20 cellular contexts compared by ENCODE assay signal in genomic region chr2:8438996-8439395, GRCh38.
A peak's percentile ranks its signal among the peaks of the same experiment; 100 is the strongest.
DNase-seq lines count a peak whose midpoint lies in the region; ATAC-seq, FAIRE-seq and TF ChIP-seq lines count a peak whose summit lies in the region.
"Had no signal": no experiment of that assay in that cellular context is flagged by ENCODE, and none has a peak within 500 bp of the region (broad histone marks: within the 10 kb centered on the region; RNA-seq: fewer than 3 reads in every experiment).

No MANE protein-coding gene starts in this region.

- peak overlapping the region; percentile 75 for H3K27ac ChIP-seq in BLaER1
- H3K27ac ChIP-seq in HL-60 (replicated peaks) = peak overlapping the region; percentile 85
- H3K27ac ChIP-seq in colonic mucosa = no peak overlapping the region
- no peak overlapping the region for H3K27ac ChIP-seq in lower lobe of right lung
- H3K27ac ChIP-seq in mammary epithelial cell (ENCODE audit: insufficient read depth, low read depth, low read length) = no peak overlapping the region
- H3K27ac ChIP-seq in kidney (ENCODE audit: low read depth in 2 of 2, low read length in 2 of 2) = no peak overlapping the region
- H3K27ac ChIP-seq: brain microvascular endothelial cell, PC-9, SJSA1, tibial artery, VCaP had no signal

- H3K4me2 ChIP-seq in BLaER1 (peak overlapping the region; percentile 56), mammary epithelial cell (ENCODE audit: insufficient read depth, low read depth, low read length) (no peak overlapping the region)
- H3K4me2 ChIP-seq: PC-9 had no signal

- H3K36me3 ChIP-seq in BLaER1 = no peaks in the 10 kb centered on the region
- H3K36me3 ChIP-seq in colonic mucosa = no peaks in the 10 kb centered on the region
- H3K36me3 ChIP-seq in lower lobe of right lung = no peaks in the 10 kb centered on the region
- H3K36me3 ChIP-seq in mammary epithelial cell (ENCODE audit: insufficient read depth, low read length) = no peaks in the 10 kb centered on the region
- H3K36me3 ChIP-seq in kidney (ENCODE audit: control insufficient read depth in 1 of 2, insufficient read depth in 2 of 2, low read length in 2 of 2) = no peaks in the 10 kb centered on the region
- H3K36me3 ChIP-seq: brain microvascular endothelial cell, left lung, SJSA1, tibial artery had no signal

- intact Hi-C loops in colonic mucosa (cut with DNase I) (no loop called here), lower lobe of right lung (cut with DNase I) (no loop called here), mammary epithelial cell (cut with micrococcal nuclease) (no loop called here), kidney (cut with DNase I) (no loop called here)

- BruUV-seq in mammary epithelial cell (replicated peaks; lab: Mats Ljungman, UMichigan) = no TSS peak

- no peak overlapping the region for H2AFZ ChIP-seq in mammary epithelial cell (ENCODE audit: low read depth, low read length)
- H2AFZ ChIP-seq: PC-9 had no signal

- no peak for TF ChIP-seq CTCF in HL-60 (IDR thresholded peaks at IDR 0.05; ENCODE audit: insufficient read depth, low read length)
- TF ChIP-seq CTCF in colonic mucosa (IDR thresholded peaks at IDR 0.05) = no peak
- TF ChIP-seq CTCF in lower lobe of right lung (IDR thresholded peaks at IDR 0.05) = no peak
- TF ChIP-seq CTCF in mammary epithelial cell (conservative IDR thresholded peaks at IDR 0.05 in 1 of 2, IDR thresholded peaks at IDR 0.05 in 1 of 2; ENCODE audit: extremely low read depth in 1 of 2, insufficient read depth in 1 of 2, low read depth in 1 of 2, low read length in 2 of 2) = no peak
- TF ChIP-seq CTCF in kidney (IDR thresholded peaks at IDR 0.05; ENCODE audit: borderline replicate concordance, extremely low read depth, insufficient read depth) = no peak

- ATAC-seq in lower lobe of right lung (peak; percentile 12 to 17), GM21619 (IDR thresholded peaks at IDR 0.05; ENCODE audit: unreplicated experiment) (no peak)
- ATAC-seq: activated T-cell treated with anti-CD3 and anti-CD28 coated beads, Interleukin-2, amount 50 U/mL, for 4 hours had no signal

- H3K27me3 ChIP-seq in BLaER1 (no peaks in the 10 kb centered on the region), HL-60 (ENCODE audit: insufficient read depth, poor library complexity, severe bottlenecking) (no peaks in the 10 kb centered on the region), colonic mucosa (no peaks in the 10 kb centered on the region), lower lobe of right lung (ENCODE audit: low read depth) (no peaks in the 10 kb centered on the region), mammary epithelial cell (ENCODE audit: insufficient read depth, low read length) (no peaks in the 10 kb centered on the region)
- H3K27me3 ChIP-seq: brain microvascular endothelial cell, left lung, SJSA1, tibial artery had no signal

- DNase-seq in HL-60 (ENCODE audit: low read depth in 1 of 2, low spot score in 1 of 2) = no peak
- peak; percentile 55 for DNase-seq in colonic mucosa
- DNase-seq in lower lobe of right lung = no peak
- DNase-seq in activated T-cell treated with anti-CD3 and anti-CD28 coated beads, Interleukin-2, amount 50 U/mL, for 48 hours = no peak
- no peak for DNase-seq in mammary epithelial cell
- no peak for DNase-seq in kidney
- DNase-seq: activated CD4-positive, alpha-beta T cell treated with anti-CD3 and anti-CD28 coated beads, Interleukin-2, amount 50 U/mL, for 4 hours; activated T-cell treated with anti-CD3 and anti-CD28 coated beads, Interleukin-2, amount 50 U/mL, for 4 hours; brain microvascular endothelial cell; NCI-H1048; NCI-H82; occipital lobe; PC-9; stimulated activated naive CD4-positive, alpha-beta T cell treated with Interleukin-2 at 50 U/mL for 16 hours; tibial artery had no signal

- H3K4me3 ChIP-seq in BLaER1 (no peak overlapping the region), HL-60 (replicated peaks; ENCODE audit: insufficient read depth, low read length) (no peak overlapping the region), colonic mucosa (no peak overlapping the region), lower lobe of right lung (no peak overlapping the region), mammary epithelial cell (replicated peaks in 1 of 3; ENCODE audit: insufficient read depth in 1 of 3, low read depth in 2 of 3, low read length in 3 of 3) (no peak overlapping the region), kidney (ENCODE audit: low read length in 2 of 2) (no peak overlapping the region)
- H3K4me3 ChIP-seq: left lung, PC-9, SJSA1, tibial artery had no signal

- H3K9ac ChIP-seq in BLaER1 (peak overlapping the region; percentile 5; the same call in 1 of the 2 replicates), colonic mucosa (ENCODE audit: low read depth in 2 of 2, low read length in 2 of 2) (no peak overlapping the region), mammary epithelial cell (ENCODE audit: insufficient read depth, low read length) (no peak overlapping the region), kidney (ENCODE audit: low read length in 2 of 2) (no peak overlapping the region)

- CTCF ChIA-PET in mammary epithelial cell (lab: Charles Lee; ENCODE audit: low non-redundant PET) = no interaction called here

- FAIRE-seq in kidney (lab: Jason Lieb, UNC) = no peak

- no peaks in the 10 kb centered on the region for H4K20me1 ChIP-seq in BLaER1
- no peaks in the 10 kb centered on the region for H4K20me1 ChIP-seq in mammary epithelial cell (ENCODE audit: insufficient read depth, low read length)

- H3K79me2 ChIP-seq in mammary epithelial cell (ENCODE audit: insufficient read depth, low read length) = no peaks in the 10 kb centered on the region

- H3K4me1 ChIP-seq in BLaER1 (peaks cover 49% of the 10 kb centered on the region), colonic mucosa (no peaks in the 10 kb centered on the region), lower lobe of right lung (peaks cover 7% of the 10 kb centered on the region), mammary epithelial cell (ENCODE audit: insufficient read depth, low read length) (no peaks in the 10 kb centered on the region), kidney (ENCODE audit: control insufficient read depth in 1 of 2, insufficient read depth in 1 of 2, low read depth in 1 of 2, low read length in 2 of 2) (no peaks in the 10 kb centered on the region)
- H3K4me1 ChIP-seq: SJSA1 had no signal

- dilution Hi-C loops in mammary epithelial cell (cut with HindIII; ENCODE audit: low sequenced_read_pairs) = no loop called here

- WGBS in mammary epithelial cell (ENCODE audit: low coverage, missing lambda C conversion rate) = 66% methylated on average over 7 of the region's 7 CpGs

- in situ Hi-C loops in mammary epithelial cell (cut with MboI; ENCODE audit: low sequenced_read_pairs in 2 of 2) = no loop called here

- H3K9me3 ChIP-seq in BLaER1 (peaks cover 16% of the 10 kb centered on the region), colonic mucosa (no peaks in the 10 kb centered on the region), lower lobe of right lung (no peaks in the 10 kb centered on the region), mammary epithelial cell (replicated peaks; ENCODE audit: insufficient read depth, low read length) (peaks cover 13% of the 10 kb centered on the region), kidney (ENCODE audit: control insufficient read depth in 1 of 2, low read length in 2 of 2) (no peaks in the 10 kb centered on the region)
- H3K9me3 ChIP-seq: left lung, SJSA1, tibial artery had no signal

Comparison
In these comparisons a context has a peak if more than half of its experiments do, and no peak if none do; other contexts are left out.
1. H3K27ac ChIP-seq: peak in BLaER1 (single experiment) and HL-60 (single experiment); none in colonic mucosa (single experiment), lower lobe of right lung (single experiment), mammary epithelial cell (single experiment) and kidney (0 of 2).